15 cellular contexts compared by ENCODE assay signal in genomic region chr10:119769886-119770285, GRCh38. TPM values are rescaled to one million over a fixed set of nuclear protein-coding genes. Genes with fewer than 3 reads are reported as not detected.
A peak's percentile ranks its signal among the peaks of the same experiment; 100 is the strongest.
DNase-seq lines count a peak whose midpoint lies in the region; ATAC-seq and TF ChIP-seq lines count a peak whose summit lies in the region.
"Had no signal": no experiment of that assay in that cellular context is flagged by ENCODE, and none has a peak within 500 bp of the region (broad histone marks: within the 10 kb centered on the region; RNA-seq: fewer than 3 reads in every experiment).

No MANE protein-coding gene starts in this region.

- H3K36me3 ChIP-seq in stomach (no peaks in the 10 kb centered on the region), Caco-2 (ENCODE audit: control insufficient read depth, insufficient read depth, low read length) (no peaks in the 10 kb centered on the region), ovary (no peaks in the 10 kb centered on the region)

- intact Hi-C loops in stomach (cut with DNase I; ENCODE audit: low total_unique reads), result no loop called here
- intact Hi-C loops in Caco-2 (cut with micrococcal nuclease; ENCODE audit: unreplicated experiment), result no loop called here
- intact Hi-C loops in Right ventricle myocardium superior (cut with DNase I), result no loop called here
- intact Hi-C loops in ovary (cut with DNase I), result no loop called here

- no peak for TF ChIP-seq CTCF in stomach (IDR thresholded peaks at IDR 0.05)
- TF ChIP-seq CTCF in Caco-2 (IDR thresholded peaks at IDR 0.05; ENCODE audit: insufficient read depth in 1 of 2, low read depth in 1 of 2, low read length in 1 of 2, severe bottlenecking in 1 of 2, unreplicated experiment in 1 of 2), result no peak
- no peak for TF ChIP-seq CTCF in ovary (IDR thresholded peaks at IDR 0.05)

- H3K4me3 ChIP-seq in stomach (no peak overlapping the region), Caco-2 (ENCODE audit: low read depth, low read length) (no peak overlapping the region), ovary (no peak overlapping the region)

- no peaks in the 10 kb centered on the region for H3K9me3 Mint-ChIP-seq in Caco-2 (ENCODE audit: unreplicated experiment)
- H3K9me3 Mint-ChIP-seq: WTC11 had no signal

- TF ChIP-seq POLR2A in stomach (IDR thresholded peaks at IDR 0.05) (no peak), ovary (IDR thresholded peaks at IDR 0.05) (no peak)

- H3K27me3 ChIP-seq in stomach, result no peaks in the 10 kb centered on the region
- no peaks in the 10 kb centered on the region for H3K27me3 ChIP-seq in Caco-2 (replicated peaks; ENCODE audit: control insufficient read depth, insufficient read depth, low read length)
- H3K27me3 ChIP-seq in ovary, result no peaks in the 10 kb centered on the region

- no peak overlapping the region for H3K27ac Mint-ChIP-seq in Caco-2 (ENCODE audit: unreplicated experiment)
- H3K27ac Mint-ChIP-seq: WTC11 had no signal

- H3K36me3 Mint-ChIP-seq in Caco-2 (ENCODE audit: insufficient read depth, unreplicated experiment), result no peaks in the 10 kb centered on the region
- H3K36me3 Mint-ChIP-seq: WTC11 had no signal

- ATAC-seq in GM21619 (IDR thresholded peaks at IDR 0.05; ENCODE audit: unreplicated experiment) (no peak), Right ventricle myocardium superior (ENCODE audit: poor library complexity) (no peak)
- ATAC-seq: WTC11 had no signal

- no peaks in the 10 kb centered on the region for H3K9me3 ChIP-seq in stomach
- no peaks in the 10 kb centered on the region for H3K9me3 ChIP-seq in Caco-2
- no peaks in the 10 kb centered on the region for H3K9me3 ChIP-seq in ovary

- no peak overlapping the region for H3K4me3 Mint-ChIP-seq in Caco-2 (ENCODE audit: unreplicated experiment)
- H3K4me3 Mint-ChIP-seq: WTC11 had no signal

- DNase-seq in HPDE6-E6E7 (ENCODE audit: extremely low spot score) (peak; percentile 51), amniotic epithelial cell (ENCODE audit: low read depth) (peak; percentile 65), glomerular visceral epithelial cell (ENCODE audit: extremely low spot score) (peak; percentile 9), stomach (no peak), Caco-2 (no peak), Right ventricle myocardium superior (no peak), ovary (no peak)
- DNase-seq: activated T-cell treated with anti-CD3 and anti-CD28 coated beads, Interleukin-2, amount 50 U/mL, for 1 hour; aorta; DMS153; NCI-H510A; nucleus accumbens; stimulated activated CD4-positive, alpha-beta T cell treated with anti-CD3 and anti-CD28 coated beads, Interleukin-2, amount 100 ng/mL, for 48 hours had no signal

- peaks cover 17% of the 10 kb centered on the region for H3K4me1 Mint-ChIP-seq in Caco-2 (ENCODE audit: low read depth, unreplicated experiment)

- POLR2A ChIA-PET in Caco-2 (lab: Charles Lee), result interaction anchor here (1.2 to 1.4 kb wide), 2 partner anchors 44 to 119 kb away, joined by 3 to 4 read pairs; partner anchors contain the start of genes BAG3 and INPP5F

- no peaks in the 10 kb centered on the region for H3K27me3 Mint-ChIP-seq in Caco-2 (ENCODE audit: insufficient read depth, unreplicated experiment)

- no peak for TF ChIP-seq EP300 in stomach (IDR thresholded peaks at IDR 0.05)
- no peak for TF ChIP-seq EP300 in ovary (IDR thresholded peaks at IDR 0.05)

- H3K27ac ChIP-seq in stomach (peak overlapping the region in 3 of 5 donors; percentile 32 to 61 (median 49)), ovary (no peak overlapping the region)

- H3K4me1 ChIP-seq in stomach (peaks cover 0 to 28% (median 17%) of the 10 kb centered on the region in 4 donors), Caco-2 (peaks cover 31% of the 10 kb centered on the region), ovary (ENCODE audit: insufficient read depth) (peaks cover 2% of the 10 kb centered on the region)

- no TSS peak for BruUV-seq in Caco-2 (replicated peaks; lab: Mats Ljungman, UMichigan)

- CTCF ChIA-PET in Caco-2 (lab: Charles Lee), result interaction anchor here (1.0 to 1.4 kb wide), 3 partner anchors 15 to 44 kb away, joined by 4 to 5 read pairs (median 4); partner anchors contain the start of gene INPP5F

- WGBS in stomach, 5 donors, result 29 to 50% (median 42%) methylated on average over 2 of the region's 2 CpGs
- WGBS in ovary, 3 donors, result 68 to 76% (median 70%) methylated on average over 2 of the region's 2 CpGs

RNA-seq across cellular contexts. Expression of gene INPP5F, which starts 44.0 kb away (rescaled TPM):
- total RNA-seq in stomach (10 to 100 TPM; 15.4 to 25.7 (median 20.3) TPM), Caco-2 (2022) (26.4 and 26.9 TPM in 2 replicates), Right ventricle myocardium superior (4.5 TPM), ovary (10 to 100 TPM in 6 of 7 donors, 1 to 10 TPM in 1; 8.5 to 18.8 (median 14.4) TPM)
- polyA plus RNA-seq in stomach (1 to 10 TPM; 4.6 to 8.7 (median 4.9) TPM), ovary (10 to 100 TPM in 1 of 2 donors, 1 to 10 TPM in 1; 8.1 to 13.8 TPM)

Comparison
In these comparisons a context has a peak if more than half of its experiments do, and no peak if none do; other contexts are left out.
1. DNase-seq: peak in HPDE6-E6E7 (single experiment), amniotic epithelial cell (single experiment) and glomerular visceral epithelial cell (single experiment); none in stomach (single experiment), Caco-2 (0 of 2), Right ventricle myocardium superior (single experiment) and ovary (0 of 5).
2. H3K27ac ChIP-seq: peak in stomach (3 of 5); none in ovary (0 of 2).